In genomic region chr10:6928531-6929080, GRCh38 we compare ENCODE assay signal across 9 cellular contexts.
DNase-seq lines count a peak whose midpoint lies in the region; ATAC-seq and TF ChIP-seq lines count a peak whose summit lies in the region.
"Had no signal": no experiment of that assay in that cellular context is flagged by ENCODE, and none has a peak within 500 bp of the region (broad histone marks: within the 10 kb centered on the region; RNA-seq: fewer than 3 reads in every experiment).

No MANE protein-coding gene starts in this region.

- no peaks in the 10 kb centered on the region for H3K9me2 ChIP-seq in OCI-LY1 (ENCODE audit: low read depth, low read length)

- intact Hi-C loops in dendritic cell treated with granulocyte-macrophage colony-stimulating factor and Interleukin-4, amounts not matched to agents 40 ng/mL and 50 ng/mL, for 4 days (cut with micrococcal nuclease), result loop anchor here (10.0 kb wide), 1 partner anchor 336 kb away; no protein-coding TSS in a partner anchor

- H3K36me3 Mint-ChIP-seq in activated CD8-positive, alpha-beta memory T cell treated with anti-CD3 and anti-CD28 coated beads, Interleukin-2, amount 10 ng/mL, durations not matched to agents 7 days and 5 days, result peaks cover 30% of the 10 kb centered on the region
- H3K36me3 Mint-ChIP-seq in dendritic cell treated with granulocyte-macrophage colony-stimulating factor and Interleukin-4, amounts not matched to agents 40 ng/mL and 50 ng/mL, for 4 days (ENCODE audit: low read depth), result no peaks in the 10 kb centered on the region
- no peaks in the 10 kb centered on the region for H3K36me3 Mint-ChIP-seq in stimulated activated naive B cell treated with anti-CD40 and anti-IgM and Interleukin-4, amounts not matched to agents 10 μg/mL and 1 μg/mL and 100 μg/mL, for 72 hours

- no peaks in the 10 kb centered on the region for H4K20me1 ChIP-seq in OCI-LY1 (ENCODE audit: insufficient read depth, low read length)

- H3K9me3 ChIP-seq in OCI-LY1 (ENCODE audit: low read length), result no peaks in the 10 kb centered on the region
- H3K9me3 ChIP-seq: ovary had no signal

- ATAC-seq in activated CD8-positive, alpha-beta memory T cell treated with anti-CD3 and anti-CD28 coated beads, Interleukin-2, amount 10 ng/mL, durations not matched to agents 7 days and 5 days, result peak; percentile 37
- ATAC-seq in stimulated activated naive B cell treated with anti-CD40 and anti-IgM and Interleukin-4, amounts not matched to agents 10 μg/mL and 1 μg/mL and 100 μg/mL, for 72 hours (replicated peaks), result no peak
- no peak for ATAC-seq in GM18502 (IDR thresholded peaks at IDR 0.05; ENCODE audit: poor library complexity, unreplicated experiment)
- no peak for ATAC-seq in GM21619 (IDR thresholded peaks at IDR 0.05; ENCODE audit: unreplicated experiment)

- H3K9ac ChIP-seq in OCI-LY1 (ENCODE audit: low read length), result no peak overlapping the region; the same call in 1 of the 2 replicates

- peaks cover 36% of the 10 kb centered on the region for H3K4me1 ChIP-seq in OCI-LY1 (ENCODE audit: insufficient read depth, low read length, severe bottlenecking)

- CTCF ChIA-PET in activated CD8-positive, alpha-beta memory T cell treated with anti-CD3 and anti-CD28 coated beads, Interleukin-2, amount 10 ng/mL, durations not matched to agents 7 days and 5 days (lab: Charles Lee), result interaction anchor here (0.7 to 5.2 kb wide), 11 partner anchors 10 to 488 kb away, joined by 3 to 36 read pairs (median 6); partner anchors contain the start of gene SFMBT2

- no peaks in the 10 kb centered on the region; the same call in 1 of the 2 replicates for H3K36me3 ChIP-seq in OCI-LY1 (ENCODE audit: insufficient read depth, low read length)
- H3K36me3 ChIP-seq: ovary had no signal

- peaks cover 60% of the 10 kb centered on the region for H3K4me1 Mint-ChIP-seq in activated CD8-positive, alpha-beta memory T cell treated with anti-CD3 and anti-CD28 coated beads, Interleukin-2, amount 10 ng/mL, durations not matched to agents 7 days and 5 days
- peaks cover 41% of the 10 kb centered on the region for H3K4me1 Mint-ChIP-seq in dendritic cell treated with granulocyte-macrophage colony-stimulating factor and Interleukin-4, amounts not matched to agents 40 ng/mL and 50 ng/mL, for 4 days (ENCODE audit: low read depth)
- H3K4me1 Mint-ChIP-seq in stimulated activated naive B cell treated with anti-CD40 and anti-IgM and Interleukin-4, amounts not matched to agents 10 μg/mL and 1 μg/mL and 100 μg/mL, for 72 hours, result peaks cover 27 to 49% of the 10 kb centered on the region in 2 donors

- H3K4me3 Mint-ChIP-seq in activated CD8-positive, alpha-beta memory T cell treated with anti-CD3 and anti-CD28 coated beads, Interleukin-2, amount 10 ng/mL, durations not matched to agents 7 days and 5 days, result peak overlapping the region; percentile 67
- H3K4me3 Mint-ChIP-seq in dendritic cell treated with granulocyte-macrophage colony-stimulating factor and Interleukin-4, amounts not matched to agents 40 ng/mL and 50 ng/mL, for 4 days, result peak overlapping the region; percentile 33
- H3K4me3 Mint-ChIP-seq in stimulated activated naive B cell treated with anti-CD40 and anti-IgM and Interleukin-4, amounts not matched to agents 10 μg/mL and 1 μg/mL and 100 μg/mL, for 72 hours, result peak overlapping the region; percentile 77 to 81

- peak overlapping the region; percentile 72 for H3K4me2 ChIP-seq in OCI-LY1 (ENCODE audit: low read length)

- peak overlapping the region; percentile 48 for H3K4me3 ChIP-seq in OCI-LY1 (ENCODE audit: low read depth, low read length, poor library complexity, severe bottlenecking)
- H3K4me3 ChIP-seq: ovary had no signal

- no peaks in the 10 kb centered on the region for H3F3A ChIP-seq in OCI-LY1 (ENCODE audit: insufficient read depth, low read length)

- H2AFZ ChIP-seq in OCI-LY1 (ENCODE audit: low read length), result peak overlapping the region; percentile 10; the same call in 1 of the 2 replicates

- no peaks in the 10 kb centered on the region for H3K27me3 ChIP-seq in OCI-LY1 (ENCODE audit: insufficient read depth, low read length)
- H3K27me3 ChIP-seq: ovary had no signal

- peaks cover 2% of the 10 kb centered on the region for H3K9me3 Mint-ChIP-seq in activated CD8-positive, alpha-beta memory T cell treated with anti-CD3 and anti-CD28 coated beads, Interleukin-2, amount 10 ng/mL, durations not matched to agents 7 days and 5 days (ENCODE audit: low read depth)
- no peaks in the 10 kb centered on the region for H3K9me3 Mint-ChIP-seq in dendritic cell treated with granulocyte-macrophage colony-stimulating factor and Interleukin-4, amounts not matched to agents 40 ng/mL and 50 ng/mL, for 4 days
- peaks cover 0 to 2% of the 10 kb centered on the region in 2 donors for H3K9me3 Mint-ChIP-seq in stimulated activated naive B cell treated with anti-CD40 and anti-IgM and Interleukin-4, amounts not matched to agents 10 μg/mL and 1 μg/mL and 100 μg/mL, for 72 hours

- no peaks in the 10 kb centered on the region for H3K27me3 Mint-ChIP-seq in activated CD8-positive, alpha-beta memory T cell treated with anti-CD3 and anti-CD28 coated beads, Interleukin-2, amount 10 ng/mL, durations not matched to agents 7 days and 5 days
- H3K27me3 Mint-ChIP-seq in dendritic cell treated with granulocyte-macrophage colony-stimulating factor and Interleukin-4, amounts not matched to agents 40 ng/mL and 50 ng/mL, for 4 days, result no peaks in the 10 kb centered on the region
- peaks cover 0 to 4% of the 10 kb centered on the region in 2 donors for H3K27me3 Mint-ChIP-seq in stimulated activated naive B cell treated with anti-CD40 and anti-IgM and Interleukin-4, amounts not matched to agents 10 μg/mL and 1 μg/mL and 100 μg/mL, for 72 hours

- no peak for TF ChIP-seq CTCF in OCI-LY1 (IDR thresholded peaks at IDR 0.05; ENCODE audit: low read length)

- H3K27ac ChIP-seq in OCI-LY1 (ENCODE audit: low read depth, low read length, poor library complexity, severe bottlenecking), result peak overlapping the region; percentile 87
- H3K27ac ChIP-seq: ovary had no signal

- H3K79me2 ChIP-seq in OCI-LY1 (ENCODE audit: insufficient read depth, low read length), result no peaks in the 10 kb centered on the region

- peak overlapping the region; percentile 100 for H3K27ac Mint-ChIP-seq in activated CD8-positive, alpha-beta memory T cell treated with anti-CD3 and anti-CD28 coated beads, Interleukin-2, amount 10 ng/mL, durations not matched to agents 7 days and 5 days
- no peak overlapping the region for H3K27ac Mint-ChIP-seq in dendritic cell treated with granulocyte-macrophage colony-stimulating factor and Interleukin-4, amounts not matched to agents 40 ng/mL and 50 ng/mL, for 4 days
- peak overlapping the region; percentile 99 for H3K27ac Mint-ChIP-seq in stimulated activated naive B cell treated with anti-CD40 and anti-IgM and Interleukin-4, amounts not matched to agents 10 μg/mL and 1 μg/mL and 100 μg/mL, for 72 hours

- DNase-seq in activated CD8-positive, alpha-beta memory T cell treated with anti-CD3 and anti-CD28 coated beads, Interleukin-2, amount 10 ng/mL, durations not matched to agents 7 days and 5 days, result peak; percentile 78
- no peak for DNase-seq in activated CD8-positive, alpha-beta memory T cell treated with anti-CD3 and anti-CD28 coated beads, Interleukin-2, amount 50 U/mL, for 48 hours
- DNase-seq in stimulated activated naive B cell treated with anti-CD40 and anti-IgM and Interleukin-4, amounts not matched to agents 10 μg/mL and 1 μg/mL and 100 μg/mL, for 72 hours, result no peak
- no peak for DNase-seq in AG20443 (ENCODE audit: low spot score)
- DNase-seq: ovary had no signal
